ENCODE assay signal across 1 cellular context in genomic region chr6:30612687-30613248, GRCh38.
TF ChIP-seq lines count a peak whose summit lies in the region.

No MANE protein-coding gene starts in this region.

TF ChIP-seq in HepG2, 621 proteins besides CTCF, POLR2A, EP300 and RAD21 (continued from another document and continues in another):
- TF ChIP-seq, protein P1, sequence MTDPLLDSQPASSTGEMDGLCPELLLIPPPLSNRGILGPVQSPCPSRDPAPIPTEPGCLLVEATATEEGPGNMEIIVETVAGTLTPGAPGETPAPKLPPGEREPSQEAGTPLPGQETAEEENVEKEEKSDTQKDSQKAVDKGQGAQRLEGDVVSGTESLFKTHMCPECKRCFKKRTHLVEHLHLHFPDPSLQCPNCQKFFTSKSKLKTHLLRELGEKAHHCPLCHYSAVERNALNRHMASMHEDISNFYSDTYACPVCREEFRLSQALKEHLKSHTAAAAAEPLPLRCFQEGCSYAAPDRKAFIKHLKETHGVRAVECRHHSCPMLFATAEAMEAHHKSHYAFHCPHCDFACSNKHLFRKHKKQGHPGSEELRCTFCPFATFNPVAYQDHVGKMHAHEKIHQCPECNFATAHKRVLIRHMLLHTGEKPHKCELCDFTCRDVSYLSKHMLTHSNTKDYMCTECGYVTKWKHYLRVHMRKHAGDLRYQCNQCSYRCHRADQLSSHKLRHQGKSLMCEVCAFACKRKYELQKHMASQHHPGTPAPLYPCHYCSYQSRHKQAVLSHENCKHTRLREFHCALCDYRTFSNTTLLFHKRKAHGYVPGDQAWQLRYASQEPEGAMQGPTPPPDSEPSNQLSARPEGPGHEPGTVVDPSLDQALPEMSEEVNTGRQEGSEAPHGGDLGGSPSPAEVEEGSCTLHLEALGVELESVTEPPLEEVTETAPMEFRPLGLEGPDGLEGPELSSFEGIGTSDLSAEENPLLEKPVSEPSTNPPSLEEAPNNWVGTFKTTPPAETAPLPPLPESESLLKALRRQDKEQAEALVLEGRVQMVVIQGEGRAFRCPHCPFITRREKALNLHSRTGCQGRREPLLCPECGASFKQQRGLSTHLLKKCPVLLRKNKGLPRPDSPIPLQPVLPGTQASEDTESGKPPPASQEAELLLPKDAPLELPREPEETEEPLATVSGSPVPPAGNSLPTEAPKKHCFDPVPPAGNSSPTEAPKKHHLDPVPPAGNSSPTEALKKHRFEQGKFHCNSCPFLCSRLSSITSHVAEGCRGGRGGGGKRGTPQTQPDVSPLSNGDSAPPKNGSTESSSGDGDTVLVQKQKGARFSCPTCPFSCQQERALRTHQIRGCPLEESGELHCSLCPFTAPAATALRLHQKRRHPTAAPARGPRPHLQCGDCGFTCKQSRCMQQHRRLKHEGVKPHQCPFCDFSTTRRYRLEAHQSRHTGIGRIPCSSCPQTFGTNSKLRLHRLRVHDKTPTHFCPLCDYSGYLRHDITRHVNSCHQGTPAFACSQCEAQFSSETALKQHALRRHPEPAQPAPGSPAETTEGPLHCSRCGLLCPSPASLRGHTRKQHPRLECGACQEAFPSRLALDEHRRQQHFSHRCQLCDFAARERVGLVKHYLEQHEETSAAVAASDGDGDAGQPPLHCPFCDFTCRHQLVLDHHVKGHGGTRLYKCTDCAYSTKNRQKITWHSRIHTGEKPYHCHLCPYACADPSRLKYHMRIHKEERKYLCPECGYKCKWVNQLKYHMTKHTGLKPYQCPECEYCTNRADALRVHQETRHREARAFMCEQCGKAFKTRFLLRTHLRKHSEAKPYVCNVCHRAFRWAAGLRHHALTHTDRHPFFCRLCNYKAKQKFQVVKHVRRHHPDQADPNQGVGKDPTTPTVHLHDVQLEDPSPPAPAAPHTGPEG (CRISPR knock-in tag; IDR thresholded peaks at IDR 0.05) = no peak
- TF ChIP-seq, protein P2, sequence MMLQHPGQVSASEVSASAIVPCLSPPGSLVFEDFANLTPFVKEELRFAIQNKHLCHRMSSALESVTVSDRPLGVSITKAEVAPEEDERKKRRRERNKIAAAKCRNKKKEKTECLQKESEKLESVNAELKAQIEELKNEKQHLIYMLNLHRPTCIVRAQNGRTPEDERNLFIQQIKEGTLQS (CRISPR knock-in tag; IDR thresholded peaks at IDR 0.05) = no peak
- TF ChIP-seq ZNF20 (CRISPR knock-in tag; IDR thresholded peaks at IDR 0.05) = no peak
- no peak for TF ChIP-seq ZNF501 (CRISPR knock-in tag; IDR thresholded peaks at IDR 0.05)
- no peak for TF ChIP-seq NFE2L2 (IDR thresholded peaks at IDR 0.05; ENCODE audit: low read length)
- peak; percentile 75 for TF ChIP-seq POLR2G (IDR thresholded peaks at IDR 0.05; ENCODE audit: low read depth, low read length)
- TF ChIP-seq CEBPZ (IDR thresholded peaks at IDR 0.05; ENCODE audit: low read length) = no peak
- TF ChIP-seq PAF1 (CRISPR knock-in tag; IDR thresholded peaks at IDR 0.05) = peak; percentile 96
- TF ChIP-seq CREM (IDR thresholded peaks at IDR 0.05) = no peak
- TF ChIP-seq CREM (CRISPR knock-in tag; IDR thresholded peaks at IDR 0.05) = no peak
- no peak for TF ChIP-seq ZNF33A (CRISPR knock-in tag; IDR thresholded peaks at IDR 0.05; ENCODE audit: borderline replicate concordance)
- no peak for TF ChIP-seq ZNF230 (CRISPR knock-in tag; IDR thresholded peaks at IDR 0.05)
- TF ChIP-seq POLR2AphosphoS5 (IDR thresholded peaks at IDR 0.05; ENCODE audit: low read depth, low read length) = peak; percentile 14; the same call in 1 of the 2 replicates
- no peak for TF ChIP-seq ZNF552 (CRISPR knock-in tag; IDR thresholded peaks at IDR 0.05; ENCODE audit: borderline replicate concordance)
- no peak for TF ChIP-seq WIZ (CRISPR knock-in tag; IDR thresholded peaks at IDR 0.05)
- no peak for TF ChIP-seq ZSCAN30 (CRISPR knock-in tag; IDR thresholded peaks at IDR 0.05)
- no peak for TF ChIP-seq CHD2 (IDR thresholded peaks at IDR 0.05; ENCODE audit: low read depth, low read length)
- TF ChIP-seq THAP11 (CRISPR knock-in tag; IDR thresholded peaks at IDR 0.05) = no peak
- no peak for TF ChIP-seq TOPORS (CRISPR knock-in tag; IDR thresholded peaks at IDR 0.05)
- TF ChIP-seq ZKSCAN8 (CRISPR knock-in tag; IDR thresholded peaks at IDR 0.05; ENCODE audit: borderline replicate concordance) = 0 out of 2 replicates have a peak, but pooled peaks have one; percentile 20
- 0 out of 2 replicates have a peak, but pooled peaks have one; percentile 7 for TF ChIP-seq ATF1 (CRISPR knock-in tag; IDR thresholded peaks at IDR 0.05)
- no peak for TF ChIP-seq TBX2 (CRISPR knock-in tag; IDR thresholded peaks at IDR 0.05; ENCODE audit: borderline replicate concordance)
- TF ChIP-seq, protein P3, sequence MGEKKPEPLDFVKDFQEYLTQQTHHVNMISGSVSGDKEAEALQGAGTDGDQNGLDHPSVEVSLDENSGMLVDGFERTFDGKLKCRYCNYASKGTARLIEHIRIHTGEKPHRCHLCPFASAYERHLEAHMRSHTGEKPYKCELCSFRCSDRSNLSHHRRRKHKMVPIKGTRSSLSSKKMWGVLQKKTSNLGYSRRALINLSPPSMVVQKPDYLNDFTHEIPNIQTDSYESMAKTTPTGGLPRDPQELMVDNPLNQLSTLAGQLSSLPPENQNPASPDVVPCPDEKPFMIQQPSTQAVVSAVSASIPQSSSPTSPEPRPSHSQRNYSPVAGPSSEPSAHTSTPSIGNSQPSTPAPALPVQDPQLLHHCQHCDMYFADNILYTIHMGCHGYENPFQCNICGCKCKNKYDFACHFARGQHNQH (CRISPR knock-in tag; IDR thresholded peaks at IDR 0.05) = no peak
- TF ChIP-seq FOXM1 (CRISPR knock-in tag; IDR thresholded peaks at IDR 0.05) = no peak
- no peak for TF ChIP-seq ZBTB21 (CRISPR knock-in tag; IDR thresholded peaks at IDR 0.05)
- TF ChIP-seq, protein P4, sequence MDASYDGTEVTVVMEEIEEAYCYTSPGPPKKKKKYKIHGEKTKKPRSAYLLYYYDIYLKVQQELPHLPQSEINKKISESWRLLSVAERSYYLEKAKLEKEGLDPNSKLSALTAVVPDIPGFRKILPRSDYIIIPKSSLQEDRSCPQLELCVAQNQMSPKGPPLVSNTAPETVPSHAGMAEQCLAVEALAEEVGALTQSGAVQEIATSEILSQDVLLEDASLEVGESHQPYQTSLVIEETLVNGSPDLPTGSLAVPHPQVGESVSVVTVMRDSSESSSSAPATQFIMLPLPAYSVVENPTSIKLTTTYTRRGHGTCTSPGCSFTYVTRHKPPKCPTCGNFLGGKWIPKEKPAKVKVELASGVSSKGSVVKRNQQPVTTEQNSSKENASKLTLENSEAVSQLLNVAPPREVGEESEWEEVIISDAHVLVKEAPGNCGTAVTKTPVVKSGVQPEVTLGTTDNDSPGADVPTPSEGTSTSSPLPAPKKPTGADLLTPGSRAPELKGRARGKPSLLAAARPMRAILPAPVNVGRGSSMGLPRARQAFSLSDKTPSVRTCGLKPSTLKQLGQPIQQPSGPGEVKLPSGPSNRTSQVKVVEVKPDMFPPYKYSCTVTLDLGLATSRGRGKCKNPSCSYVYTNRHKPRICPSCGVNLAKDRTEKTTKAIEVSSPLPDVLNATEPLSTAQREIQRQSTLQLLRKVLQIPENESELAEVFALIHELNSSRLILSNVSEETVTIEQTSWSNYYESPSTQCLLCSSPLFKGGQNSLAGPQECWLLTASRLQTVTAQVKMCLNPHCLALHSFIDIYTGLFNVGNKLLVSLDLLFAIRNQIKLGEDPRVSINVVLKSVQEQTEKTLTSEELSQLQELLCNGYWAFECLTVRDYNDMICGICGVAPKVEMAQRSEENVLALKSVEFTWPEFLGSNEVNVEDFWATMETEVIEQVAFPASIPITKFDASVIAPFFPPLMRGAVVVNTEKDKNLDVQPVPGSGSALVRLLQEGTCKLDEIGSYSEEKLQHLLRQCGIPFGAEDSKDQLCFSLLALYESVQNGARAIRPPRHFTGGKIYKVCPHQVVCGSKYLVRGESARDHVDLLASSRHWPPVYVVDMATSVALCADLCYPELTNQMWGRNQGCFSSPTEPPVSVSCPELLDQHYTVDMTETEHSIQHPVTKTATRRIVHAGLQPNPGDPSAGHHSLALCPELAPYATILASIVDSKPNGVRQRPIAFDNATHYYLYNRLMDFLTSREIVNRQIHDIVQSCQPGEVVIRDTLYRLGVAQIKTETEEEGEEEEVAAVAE (CRISPR knock-in tag; IDR thresholded peaks at IDR 0.05; ENCODE audit: borderline replicate concordance) = no peak
- no peak for TF ChIP-seq HNRNPUL1 (IDR thresholded peaks at IDR 0.05; ENCODE audit: low read depth, low read length)
- TF ChIP-seq, protein P5, sequence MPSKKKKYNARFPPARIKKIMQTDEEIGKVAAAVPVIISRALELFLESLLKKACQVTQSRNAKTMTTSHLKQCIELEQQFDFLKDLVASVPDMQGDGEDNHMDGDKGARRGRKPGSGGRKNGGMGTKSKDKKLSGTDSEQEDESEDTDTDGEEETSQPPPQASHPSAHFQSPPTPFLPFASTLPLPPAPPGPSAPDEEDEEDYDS (CRISPR knock-in tag; IDR thresholded peaks at IDR 0.05) = peak; percentile 14; the same call in 1 of the 2 replicates
- TF ChIP-seq, protein P6, sequence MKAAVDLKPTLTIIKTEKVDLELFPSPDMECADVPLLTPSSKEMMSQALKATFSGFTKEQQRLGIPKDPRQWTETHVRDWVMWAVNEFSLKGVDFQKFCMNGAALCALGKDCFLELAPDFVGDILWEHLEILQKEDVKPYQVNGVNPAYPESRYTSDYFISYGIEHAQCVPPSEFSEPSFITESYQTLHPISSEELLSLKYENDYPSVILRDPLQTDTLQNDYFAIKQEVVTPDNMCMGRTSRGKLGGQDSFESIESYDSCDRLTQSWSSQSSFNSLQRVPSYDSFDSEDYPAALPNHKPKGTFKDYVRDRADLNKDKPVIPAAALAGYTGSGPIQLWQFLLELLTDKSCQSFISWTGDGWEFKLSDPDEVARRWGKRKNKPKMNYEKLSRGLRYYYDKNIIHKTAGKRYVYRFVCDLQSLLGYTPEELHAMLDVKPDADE (CRISPR knock-in tag; IDR thresholded peaks at IDR 0.05) = no peak
- no peak for TF ChIP-seq MYNN (CRISPR knock-in tag; IDR thresholded peaks at IDR 0.05; ENCODE audit: low read depth)
- no peak for TF ChIP-seq ZFP36L2 (CRISPR knock-in tag; IDR thresholded peaks at IDR 0.05)
- no peak for TF ChIP-seq MED13 (CRISPR knock-in tag; IDR thresholded peaks at IDR 0.05)
- TF ChIP-seq ZNF773 (CRISPR knock-in tag; IDR thresholded peaks at IDR 0.05; ENCODE audit: borderline replicate concordance) = no peak
- TF ChIP-seq ZC3H4 (CRISPR knock-in tag; IDR thresholded peaks at IDR 0.05; ENCODE audit: borderline replicate concordance) = peak; percentile 97
- TF ChIP-seq TBX3 (IDR thresholded peaks at IDR 0.05; ENCODE audit: borderline replicate concordance) = no peak
- TF ChIP-seq BCL6 (CRISPR knock-in tag; IDR thresholded peaks at IDR 0.05) = no peak
- no peak for TF ChIP-seq PHF8 (CRISPR knock-in tag; IDR thresholded peaks at IDR 0.05)
- TF ChIP-seq POGZ (CRISPR knock-in tag; IDR thresholded peaks at IDR 0.05) = no peak
- peak; percentile 91 for TF ChIP-seq AGO2 (optimal IDR thresholded peaks at IDR 0.05; ENCODE audit: low read depth, low read length)
- TF ChIP-seq NCOA1 (CRISPR knock-in tag; IDR thresholded peaks at IDR 0.05) = no peak
- no peak for TF ChIP-seq DBP (CRISPR knock-in tag; IDR thresholded peaks at IDR 0.05; ENCODE audit: not compliant biosample characterization)
- no peak for TF ChIP-seq PLSCR1 (CRISPR knock-in tag; IDR thresholded peaks at IDR 0.05; ENCODE audit: borderline replicate concordance)
- 0 out of 2 replicates have a peak, but pooled peaks have one; percentile 11 for TF ChIP-seq NR2F2 (IDR thresholded peaks at IDR 0.05; ENCODE audit: borderline replicate concordance, low read depth)
- no peak for TF ChIP-seq SP5 (CRISPR knock-in tag; IDR thresholded peaks at IDR 0.05; ENCODE audit: borderline replicate concordance, low read depth)
- TF ChIP-seq RBFOX2 (IDR thresholded peaks at IDR 0.05; ENCODE audit: low read depth, low read length) = peak; percentile 84
